Comparison of ENCODE assay signal across 28 cellular contexts in genomic region chr6:42125663-42126062, GRCh38. TPM values are rescaled to one million over a fixed set of nuclear protein-coding genes. Genes with fewer than 3 reads are reported as not detected.
DNase-seq lines count a peak whose midpoint lies in the region; ATAC-seq, FAIRE-seq and TF ChIP-seq lines count a peak whose summit lies in the region.
"Had no signal": no experiment of that assay in that cellular context is flagged by ENCODE, and none has a peak within 500 bp of the region (broad histone marks: within the 10 kb centered on the region; RNA-seq: fewer than 3 reads in every experiment).

No MANE protein-coding gene starts in this region.

- no peak for DNase-seq in HepG2 (ENCODE audit: low spot score)
- DNase-seq in right lobe of liver: no peak
- peak in 1 of 4 experiments; percentile 31 for DNase-seq in K562 (ENCODE audit: extremely low read depth in 1 of 4, low spot score in 3 of 4)
- peak; percentile 37 for DNase-seq in mesendoderm
- DNase-seq in vagina (ENCODE audit: extremely low spot score in 2 of 2): no peak
- no peak for DNase-seq in NCI-H446 (lab: John Stamatoyannopoulos, UW)
- DNase-seq: CD4-positive, CD25-positive, alpha-beta regulatory T cell; DMS53; H9; NCI-H1092; NCI-H1436 treated with DMSO at 0.1 percent for 48 hours; NCI-H187 treated with DMSO at 0.1 percent for 48 hours; NCI-H446 treated with DMSO at 0.1 percent for 48 hours; NCI-H526; NCI-H82; NK-92 treated with Interleukin-12 subunit alpha and Interleukin-12 subunit beta, amount 100 ng/mL, for 24 hours; PC-9; SHP77 had no signal

- no peak overlapping the region for H3K9ac ChIP-seq in HepG2 (ENCODE audit: insufficient read depth, low read depth, low read length)
- H3K9ac ChIP-seq in K562 (ENCODE audit: insufficient read depth in 1 of 2, low read depth in 2 of 2, low read length in 2 of 2): peak overlapping the region in 1 of 2 experiments; percentile 74; a peak in 2 of 4 replicates
- no peak overlapping the region for H3K9ac ChIP-seq in mesendoderm (ENCODE audit: low read length)
- H3K9ac ChIP-seq: BLaER1 had no signal

- H2BK15ac ChIP-seq in mesendoderm (replicated peaks; ENCODE audit: low read depth): no peak overlapping the region

- no peak overlapping the region for H4K8ac ChIP-seq in mesendoderm (ENCODE audit: low read depth, low read length)

- WGBS in HepG2 (ENCODE audit: low lambda C conversion rate): 75% methylated on average over 3 of the region's 3 CpGs
- 77% methylated on average over 3 of the region's 3 CpGs for WGBS in right lobe of liver (ENCODE audit: insufficient coverage, low coverage, low lambda C conversion rate, missing lambda C conversion rate)
- WGBS in K562 (ENCODE audit: insufficient coverage, low coverage, missing lambda C conversion rate): 20% methylated on average over 3 of the region's 3 CpGs
- no CpG with 5 or more reads among the region's 3 CpGs for WGBS in mesendoderm (ENCODE audit: extremely low coverage, insufficient coverage, low lambda C conversion rate)

- H3K4me3 ChIP-seq in HepG2 (replicated peaks in 1 of 3; ENCODE audit: insufficient read depth in 1 of 3, low read depth in 2 of 3, low read length in 3 of 3): no peak overlapping the region
- no peak overlapping the region for H3K4me3 ChIP-seq in right lobe of liver
- no peak overlapping the region for H3K4me3 ChIP-seq in K562
- H3K4me3 ChIP-seq in mesendoderm (ENCODE audit: low read length): no peak overlapping the region
- H3K4me3 ChIP-seq in vagina: no peak overlapping the region
- H3K4me3 ChIP-seq: BLaER1, GM23338, PC-9 had no signal

- H3K56ac ChIP-seq in mesendoderm (ENCODE audit: low read length): no peak overlapping the region

- TF ChIP-seq RAD21 in HepG2 (CRISPR knock-in tag; IDR thresholded peaks at IDR 0.05) (no peak), K562 (CRISPR knock-in tag; conservative IDR thresholded peaks at IDR 0.05 in 1 of 2, IDR thresholded peaks at IDR 0.05 in 1 of 2) (no peak)

- no peak overlapping the region for H3K4ac ChIP-seq in mesendoderm (ENCODE audit: low read depth, low read length)

- intact Hi-C loops in HepG2 (cut with micrococcal nuclease; ENCODE audit: unreplicated experiment) (no loop called here), right lobe of liver (cut with DNase I) (no loop called here), K562 (cut with micrococcal nuclease) (no loop called here), vagina (cut with DNase I) (no loop called here)

- H3K27me3 Mint-ChIP-seq in stimulated activated memory B cell treated with anti-CD40 and anti-IgM and Interleukin-4, amounts not matched to agents 10 μg/mL and 1 μg/mL and 100 μg/mL, for 72 hours: peaks cover 8% of the 10 kb centered on the region
- H3K27me3 Mint-ChIP-seq: CD4-positive, CD25-positive, alpha-beta regulatory T cell; IgD-negative memory B cell had no signal

- H3K36me3 Mint-ChIP-seq in stimulated activated memory B cell treated with anti-CD40 and anti-IgM and Interleukin-4, amounts not matched to agents 10 μg/mL and 1 μg/mL and 100 μg/mL, for 72 hours: no peaks in the 10 kb centered on the region
- H3K36me3 Mint-ChIP-seq: CD4-positive, CD25-positive, alpha-beta regulatory T cell; IgD-negative memory B cell had no signal

- H2AK5ac ChIP-seq in mesendoderm (ENCODE audit: low read length): no peak overlapping the region

- BruUV-seq in HepG2 (replicated peaks; lab: Mats Ljungman, UMichigan) (no TSS peak), K562 (replicated peaks; lab: Mats Ljungman, UMichigan) (no TSS peak)

- TF ChIP-seq EP300 in HepG2 (IDR thresholded peaks at IDR 0.05; ENCODE audit: low read depth in 2 of 2, low read length in 2 of 2) (no peak), HepG2 (CRISPR knock-in tag; IDR thresholded peaks at IDR 0.05; ENCODE audit: borderline replicate concordance) (no peak), K562 (IDR thresholded peaks at IDR 0.05; ENCODE audit: low read length) (no peak)

- CTCF ChIA-PET in HepG2 (lab: Yijun Ruan, JAX; ENCODE audit: low intra/inter-chr PET ratio, low total read pairs): no interaction called here
- CTCF ChIA-PET in K562 (lab: Yijun Ruan, JAX; ENCODE audit: low intra/inter-chr PET ratio): no interaction called here

- no peaks in the 10 kb centered on the region for H3K9me1 ChIP-seq in K562 (ENCODE audit: control insufficient read depth, insufficient read depth, low read length)

- in situ Hi-C loops in HepG2 (cut with HindIII; ENCODE audit: extremely low pct_ligation_motif_present, low pct_unique_long_range_greater_than_20kb): no loop called here
- in situ Hi-C loops in K562 (cut with MboI): no loop called here

- H3K79me1 ChIP-seq in mesendoderm (ENCODE audit: low read length): peaks cover 7% of the 10 kb centered on the region

- H3K23ac ChIP-seq in mesendoderm (ENCODE audit: low read length): no peak overlapping the region

- H2BK120ac ChIP-seq in mesendoderm (ENCODE audit: low read depth, low read length): no peak overlapping the region

- H3K9me3 Mint-ChIP-seq in stimulated activated memory B cell treated with anti-CD40 and anti-IgM and Interleukin-4, amounts not matched to agents 10 μg/mL and 1 μg/mL and 100 μg/mL, for 72 hours: no peaks in the 10 kb centered on the region
- H3K9me3 Mint-ChIP-seq: GM23338, H9 had no signal

- no peak overlapping the region for H3K27ac Mint-ChIP-seq in stimulated activated memory B cell treated with anti-CD40 and anti-IgM and Interleukin-4, amounts not matched to agents 10 μg/mL and 1 μg/mL and 100 μg/mL, for 72 hours
- H3K27ac Mint-ChIP-seq: CD4-positive, CD25-positive, alpha-beta regulatory T cell; GM23338; IgD-negative memory B cell had no signal

- no peak for TF ChIP-seq POLR2A in HepG2 (IDR thresholded peaks at IDR 0.05; ENCODE audit: insufficient read depth in 1 of 2, low read depth in 2 of 2, low read length in 2 of 2)
- TF ChIP-seq POLR2A in right lobe of liver (IDR thresholded peaks at IDR 0.05): no peak
- TF ChIP-seq POLR2A in K562 (conservative IDR thresholded peaks at IDR 0.05): no peak
- TF ChIP-seq POLR2A in vagina (IDR thresholded peaks at IDR 0.05): no peak

- no peak overlapping the region for H3K4me3 Mint-ChIP-seq in stimulated activated memory B cell treated with anti-CD40 and anti-IgM and Interleukin-4, amounts not matched to agents 10 μg/mL and 1 μg/mL and 100 μg/mL, for 72 hours
- H3K4me3 Mint-ChIP-seq: CD4-positive, CD25-positive, alpha-beta regulatory T cell; GM23338; H9; IgD-negative memory B cell had no signal

- no peak overlapping the region for H3K27ac ChIP-seq in HepG2 (ENCODE audit: extremely low read length, insufficient read depth, low read length)
- no peak overlapping the region for H3K27ac ChIP-seq in right lobe of liver
- no peak overlapping the region for H3K27ac ChIP-seq in K562 (ENCODE audit: extremely low read depth, low read depth, low read length)
- no peak overlapping the region for H3K27ac ChIP-seq in mesendoderm (ENCODE audit: low read depth, low read length)
- peak overlapping the region; percentile 79 for H3K27ac ChIP-seq in vagina
- H3K27ac ChIP-seq: BLaER1 had no signal

- H3K9me3 ChIP-seq in HepG2 (ENCODE audit: low read length) (no peaks in the 10 kb centered on the region), right lobe of liver (no peaks in the 10 kb centered on the region), K562 (replicated peaks; ENCODE audit: control insufficient read depth, insufficient read depth, low read depth, low read length) (no peaks in the 10 kb centered on the region), vagina (no peaks in the 10 kb centered on the region)
- H3K9me3 ChIP-seq: BLaER1 had no signal

- TF ChIP-seq CTCF in HepG2 (CRISPR knock-in tag; IDR thresholded peaks at IDR 0.05) (no peak), right lobe of liver (IDR thresholded peaks at IDR 0.05) (no peak), K562 (IDR thresholded peaks at IDR 0.05 in 2 of 3, conservative IDR thresholded peaks at IDR 0.05 in 1 of 3; ENCODE audit: insufficient read depth in 2 of 3, low read depth in 1 of 3, low read length in 3 of 3) (no peak), vagina (IDR thresholded peaks at IDR 0.05) (no peak)

- H3K4me1 ChIP-seq in HepG2 (ENCODE audit: insufficient read depth, low read length) (no peaks in the 10 kb centered on the region), right lobe of liver (no peaks in the 10 kb centered on the region), K562 (replicated peaks in 1 of 2; ENCODE audit: control insufficient read depth in 2 of 2, insufficient read depth in 2 of 2, low read length in 2 of 2) (peaks cover 12 to 24% of the 10 kb centered on the region in 2 experiments; a peak in 4 of 5 replicates), mesendoderm (ENCODE audit: control insufficient read depth, low read depth, low read length) (no peaks in the 10 kb centered on the region), vagina (peaks cover 40% of the 10 kb centered on the region)

- H3K4me1 Mint-ChIP-seq in stimulated activated memory B cell treated with anti-CD40 and anti-IgM and Interleukin-4, amounts not matched to agents 10 μg/mL and 1 μg/mL and 100 μg/mL, for 72 hours: no peaks in the 10 kb centered on the region
- H3K4me1 Mint-ChIP-seq: CD4-positive, CD25-positive, alpha-beta regulatory T cell; IgD-negative memory B cell had no signal

- ATAC-seq in HepG2 (no peak), right lobe of liver (no peak), K562 (no peak), HG02981 (IDR thresholded peaks at IDR 0.05; ENCODE audit: unreplicated experiment) (no peak)
- ATAC-seq in stimulated activated memory B cell treated with anti-CD40 and anti-IgM and Interleukin-4, amounts not matched to agents 10 μg/mL and 1 μg/mL and 100 μg/mL, for 72 hours: no peak
- ATAC-seq: GM23338 had no signal

- H4K20me1 ChIP-seq in HepG2 (ENCODE audit: insufficient read depth, low read length) (no peaks in the 10 kb centered on the region), K562 (replicated peaks; ENCODE audit: control insufficient read depth, insufficient read depth, low read length) (no peaks in the 10 kb centered on the region; the same call in 1 of the 2 replicates)
- H4K20me1 ChIP-seq: BLaER1 had no signal

- H3K4me2 ChIP-seq in HepG2 (ENCODE audit: low read depth, low read length) (no peak overlapping the region), K562 (ENCODE audit: insufficient read depth, low read length) (no peak overlapping the region), mesendoderm (ENCODE audit: low read length) (no peak overlapping the region)
- H3K4me2 ChIP-seq: BLaER1, GM23338, PC-9 had no signal

- POLR2A ChIA-PET in HepG2 (lab: Yijun Ruan, JAX): interaction anchor here (1.5 kb wide), 1 partner anchor 19 kb away, joined by 3 read pairs; no protein-coding TSS in a partner anchor
- POLR2A ChIA-PET in K562 (lab: Yijun Ruan, JAX): interaction anchor here (1.5 kb wide), 1 partner anchor 12 kb away, joined by 3 read pairs; no protein-coding TSS in a partner anchor

- H3K36me3 ChIP-seq in HepG2 (replicated peaks in 1 of 2; ENCODE audit: control insufficient read depth in 1 of 2, insufficient read depth in 2 of 2, low read length in 2 of 2): 0 out of 5 replicates have a peak, but pooled peaks cover 0 to 4% of the 10 kb centered on the region in 2 experiments
- H3K36me3 ChIP-seq in right lobe of liver: no peaks in the 10 kb centered on the region
- no peaks in the 10 kb centered on the region for H3K36me3 ChIP-seq in K562 (ENCODE audit: control insufficient read depth, insufficient read depth, low read length)
- peaks cover 14% of the 10 kb centered on the region for H3K36me3 ChIP-seq in mesendoderm (ENCODE audit: control insufficient read depth, insufficient read depth, low read length)
- H3K36me3 ChIP-seq in vagina: no peaks in the 10 kb centered on the region
- H3K36me3 ChIP-seq: BLaER1 had no signal

- H3K27me3 ChIP-seq in HepG2 (ENCODE audit: control insufficient read depth in 1 of 2, insufficient read depth in 2 of 2, low read length in 2 of 2) (no peaks in the 10 kb centered on the region), right lobe of liver (no peaks in the 10 kb centered on the region), K562 (ENCODE audit: control insufficient read depth in 2 of 2, insufficient read depth in 2 of 2, low read length in 2 of 2) (peaks cover 0 to 6% of the 10 kb centered on the region in 2 experiments; a peak in 1 of 5 replicates), mesendoderm (ENCODE audit: insufficient read depth, low read length, poor library complexity) (no peaks in the 10 kb centered on the region), vagina (no peaks in the 10 kb centered on the region)
- H3K27me3 ChIP-seq: BLaER1 had no signal

- FAIRE-seq in HepG2 (lab: Jason Lieb, UNC): no peak
- no peak for FAIRE-seq in K562 (lab: Jason Lieb, UNC)
- FAIRE-seq: A204.1, G401.6 had no signal

- no peak overlapping the region for H4K5ac ChIP-seq in mesendoderm (ENCODE audit: low read length)

- H2AFZ ChIP-seq in HepG2 (ENCODE audit: low read length): no peak overlapping the region
- peak overlapping the region; percentile 25; the same call in 1 of the 2 replicates for H2AFZ ChIP-seq in K562 (ENCODE audit: low read depth, low read length)
- H2AFZ ChIP-seq: GM23338, PC-9 had no signal

- H2BK5ac ChIP-seq in mesendoderm (ENCODE audit: low read length): no peak overlapping the region

- no peak overlapping the region for H3K18ac ChIP-seq in mesendoderm (ENCODE audit: low read length)

- H3K79me2 ChIP-seq in HepG2 (ENCODE audit: insufficient read depth, low read length) (no peaks in the 10 kb centered on the region), K562 (ENCODE audit: control insufficient read depth, insufficient read depth, low read length) (no peaks in the 10 kb centered on the region), mesendoderm (ENCODE audit: control insufficient read depth, insufficient read depth, low read length) (peaks cover 3% of the 10 kb centered on the region)

RNA-seq across cellular contexts. Expression of gene C6orf132, which starts 16.8 kb away (rescaled TPM):
- total RNA-seq in HepG2 (2016; rRNA removed; fragmentation: Illumina TruSeq; extraction: Trizol) (1.5 and 3.0 TPM in 2 replicates), right lobe of liver (under 1 TPM; 0.07 to 0.74 (median 0.34) TPM), K562 (2014; rRNA removed) (0.14 and 0.20 TPM in 2 replicates), K562 (2014; rRNA removed; fragmentation: Illumina TruSeq; extraction: Trizol) (0.16 and 0.18 TPM in 2 replicates), K562 (2015; rRNA removed; fragmentation: Illumina TruSeq; extraction: Trizol) (0.08 and 0.11 TPM in 2 replicates), K562 (2021) (0.22 and 0.35 TPM in 2 replicates), vagina (78.6 TPM)
- 3.8 and 6.3 TPM in 2 replicates for total RNA-seq in HepG2 (2016; cell fraction: cytosol; rRNA removed; fragmentation: Illumina TruSeq; extraction: Trizol; ENCODE audit: low read depth)
- 1.5 and 2.5 TPM in 2 replicates for total RNA-seq in HepG2 (2016; cell fraction: insoluble cytoplasmic fraction; rRNA removed; fragmentation: Illumina TruSeq; extraction: Trizol)
- 5.3 and 6.4 TPM in 2 replicates for total RNA-seq in HepG2 (2016; cell fraction: membrane; rRNA removed; fragmentation: Illumina TruSeq; extraction: Trizol)
- 0.78 and 1.4 TPM in 2 replicates for total RNA-seq in HepG2 (2016; cell fraction: nucleus; rRNA removed; fragmentation: Illumina TruSeq; extraction: Trizol)
- polyA plus RNA-seq in HepG2 (2011; rRNA removed) (0.78 and 0.85 TPM in 2 replicates), K562 (2011; rRNA removed) (0.20 and 0.21 TPM in 2 replicates), K562 (2014; fragmentation: Illumina TruSeq; extraction: Trizol) (0.10 TPM in 2 replicates), K562 (2014; fragmentation: Nextera tagmentation; extraction: Ambion mirVana) (under 1 TPM; 0.06 to 0.08 TPM), K562 (2014; rRNA removed) (0.16 and 0.26 TPM in 2 replicates)
- 0.46 and 0.76 TPM in 2 replicates for polyA plus RNA-seq in HepG2 (2011; cell fraction: cytosol; rRNA removed)
- polyA plus RNA-seq in HepG2 (2011; cell fraction: nucleus; rRNA removed): 0.88 and 1.0 TPM in 2 replicates
- 0.83 and 1.1 TPM in 2 replicates for polyA plus RNA-seq in HepG2 (2012)
- 7.0 and 9.3 TPM in 2 replicates for polyA plus RNA-seq in HepG2 (2016; cell fraction: cytosol; fragmentation: Illumina TruSeq; extraction: Trizol; ENCODE audit: low read depth)
- polyA plus RNA-seq in HepG2 (2016; cell fraction: insoluble cytoplasmic fraction; fragmentation: Illumina TruSeq; extraction: Trizol; ENCODE audit: low read depth): 1.6 and 3.8 TPM in 2 replicates
- polyA plus RNA-seq in HepG2 (2016; cell fraction: membrane; fragmentation: Illumina TruSeq; extraction: Trizol; ENCODE audit: low read depth): 6.1 and 6.6 TPM in 2 replicates
- 1.1 and 1.6 TPM in 2 replicates for polyA plus RNA-seq in HepG2 (2016; cell fraction: nucleus; fragmentation: Illumina TruSeq; extraction: Trizol; ENCODE audit: insufficient read depth, low read depth)
- polyA minus RNA-seq in HepG2 (2011; rRNA and poly(A)+ RNA removed; ENCODE audit: low replicate concordance): 0.30 and 0.56 TPM in 2 replicates
- polyA minus RNA-seq in HepG2 (2011; cell fraction: cytosol; rRNA and poly(A)+ RNA removed): 0.97 TPM in 1 of 2 replicates, not detected in the other
- 0.50 and 0.64 TPM in 2 replicates for polyA minus RNA-seq in HepG2 (2011; cell fraction: nucleus; rRNA and poly(A)+ RNA removed)
- total RNA-seq in K562 (2011; cell fraction: chromatin; rRNA removed; ENCODE audit: low replicate concordance): 1.0 and 1.2 TPM in 2 replicates
- 0.53 and 1.0 TPM in 2 replicates for total RNA-seq in K562 (2011; cell fraction: nucleolus; rRNA removed)
- total RNA-seq in K562 (2011; cell fraction: nucleoplasm; rRNA removed): 1.0 and 2.0 TPM in 2 replicates
- 0.16 and 0.25 TPM in 2 replicates for polyA plus RNA-seq in K562 (2011; cell fraction: cytosol; rRNA removed)
- 0.20 and 0.33 TPM in 2 replicates for polyA plus RNA-seq in K562 (2011; cell fraction: nucleus; rRNA removed)
- 0.21 and 0.35 TPM in 2 replicates for polyA plus RNA-seq in K562 (2012)
- 0.51 and 0.67 TPM in 2 replicates for polyA minus RNA-seq in K562 (2011; rRNA and poly(A)+ RNA removed)
- polyA minus RNA-seq in K562 (2011; cell fraction: cytosol; rRNA and poly(A)+ RNA removed): 0.19 TPM in 1 of 2 replicates, not detected in the other
- 0.40 and 0.44 TPM in 2 replicates for polyA minus RNA-seq in K562 (2011; cell fraction: nucleus; rRNA and poly(A)+ RNA removed)
- polyA plus RNA-seq in mesendoderm (2013, experiment 1 of 2): 41.7 TPM
- polyA plus RNA-seq in mesendoderm (2013, experiment 2 of 2): 44.6 TPM
- total RNA-seq: CD4-positive, CD25-positive, alpha-beta regulatory T cell; Daoy; RPMI7951; SK-MEL-5 had no signal
- polyA plus RNA-seq: IgD-negative memory B cell had no signal

RNA-seq across cellular contexts. Expression of gene GUCA1A, which starts 47.5 kb away (rescaled TPM):
- not detected in 2 replicates for total RNA-seq in HepG2 (2016; rRNA removed; fragmentation: Illumina TruSeq; extraction: Trizol)
- not detected in 2 replicates for total RNA-seq in HepG2 (2016; cell fraction: cytosol; rRNA removed; fragmentation: Illumina TruSeq; extraction: Trizol; ENCODE audit: low read depth)
- total RNA-seq in HepG2 (2016; cell fraction: insoluble cytoplasmic fraction; rRNA removed; fragmentation: Illumina TruSeq; extraction: Trizol): not detected in 2 replicates
- not detected in 2 replicates for total RNA-seq in HepG2 (2016; cell fraction: membrane; rRNA removed; fragmentation: Illumina TruSeq; extraction: Trizol)
- not detected in 2 replicates for total RNA-seq in HepG2 (2016; cell fraction: nucleus; rRNA removed; fragmentation: Illumina TruSeq; extraction: Trizol)
- polyA plus RNA-seq in HepG2 (2011; rRNA removed): not detected in 2 replicates
- polyA plus RNA-seq in HepG2 (2011; cell fraction: cytosol; rRNA removed): not detected in 2 replicates
- not detected in 2 replicates for polyA plus RNA-seq in HepG2 (2011; cell fraction: nucleus; rRNA removed)
- polyA plus RNA-seq in HepG2 (2012): not detected in 2 replicates
- not detected in 2 replicates for polyA plus RNA-seq in HepG2 (2016; cell fraction: cytosol; fragmentation: Illumina TruSeq; extraction: Trizol; ENCODE audit: low read depth)
- not detected in 2 replicates for polyA plus RNA-seq in HepG2 (2016; cell fraction: insoluble cytoplasmic fraction; fragmentation: Illumina TruSeq; extraction: Trizol; ENCODE audit: low read depth)
- polyA plus RNA-seq in HepG2 (2016; cell fraction: membrane; fragmentation: Illumina TruSeq; extraction: Trizol; ENCODE audit: low read depth): not detected in 2 replicates
- not detected in 2 replicates for polyA plus RNA-seq in HepG2 (2016; cell fraction: nucleus; fragmentation: Illumina TruSeq; extraction: Trizol; ENCODE audit: insufficient read depth, low read depth)
- polyA minus RNA-seq in HepG2 (2011; rRNA and poly(A)+ RNA removed; ENCODE audit: low replicate concordance): not detected in 2 replicates
- not detected in 2 replicates for polyA minus RNA-seq in HepG2 (2011; cell fraction: cytosol; rRNA and poly(A)+ RNA removed)
- polyA minus RNA-seq in HepG2 (2011; cell fraction: nucleus; rRNA and poly(A)+ RNA removed): not detected in 2 replicates
- total RNA-seq in right lobe of liver: not detected
- not detected in 2 replicates for total RNA-seq in K562 (2011; cell fraction: chromatin; rRNA removed; ENCODE audit: low replicate concordance)
- not detected in 2 replicates for total RNA-seq in K562 (2011; cell fraction: nucleolus; rRNA removed)
- not detected in 2 replicates for total RNA-seq in K562 (2011; cell fraction: nucleoplasm; rRNA removed)
- not detected in 2 replicates for total RNA-seq in K562 (2014; rRNA removed)
- not detected in 2 replicates for total RNA-seq in K562 (2014; rRNA removed; fragmentation: Illumina TruSeq; extraction: Trizol)
- not detected in 2 replicates for total RNA-seq in K562 (2015; rRNA removed; fragmentation: Illumina TruSeq; extraction: Trizol)
- not detected in 2 replicates for total RNA-seq in K562 (2021)
- not detected in 2 replicates for polyA plus RNA-seq in K562 (2011; rRNA removed)
- not detected in 2 replicates for polyA plus RNA-seq in K562 (2011; cell fraction: cytosol; rRNA removed)
- polyA plus RNA-seq in K562 (2011; cell fraction: nucleus; rRNA removed): not detected in 2 replicates
- polyA plus RNA-seq in K562 (2012): not detected in 2 replicates
- polyA plus RNA-seq in K562 (2014; fragmentation: Illumina TruSeq; extraction: Trizol): not detected in 2 replicates
- polyA plus RNA-seq in K562 (2014; fragmentation: Nextera tagmentation; extraction: Ambion mirVana): not detected
- polyA plus RNA-seq in K562 (2014; rRNA removed): not detected in 2 replicates
- not detected in 2 replicates for polyA minus RNA-seq in K562 (2011; rRNA and poly(A)+ RNA removed)
- not detected in 2 replicates for polyA minus RNA-seq in K562 (2011; cell fraction: cytosol; rRNA and poly(A)+ RNA removed)
- polyA minus RNA-seq in K562 (2011; cell fraction: nucleus; rRNA and poly(A)+ RNA removed): not detected in 2 replicates
- polyA plus RNA-seq in mesendoderm (2013, experiment 1 of 2): 0.73 TPM
- 0.78 TPM for polyA plus RNA-seq in mesendoderm (2013, experiment 2 of 2)
- total RNA-seq in vagina: not detected
- total RNA-seq: CD4-positive, CD25-positive, alpha-beta regulatory T cell; Daoy; PC-9; RPMI7951; SK-MEL-5 had no signal
- polyA plus RNA-seq: CD4-positive, CD25-positive, alpha-beta regulatory T cell; IgD-negative memory B cell had no signal

Comparison
In these comparisons a context has a peak if more than half of its experiments do, and no peak if none do; other contexts are left out.
1. RNA of gene C6orf132, which starts 16.8 kb away (total RNA-seq): 78.6 TPM in vagina (single experiment); 0.78 to 6.4 TPM in HepG2, 0.07 to 0.74 TPM in right lobe of liver and 0.08 to 2.0 TPM in K562; every median in the first group is over 10 times any median in the second.
2. Of the 241 proteins assayed by ChIP-seq in both HepG2 and K562: peak only in HepG2: none; only in K562: TFAP4 and ZBTB7A; in both: none; in neither: 239.